In genomic region chr1:69485616-69486015, GRCh38 we compare ENCODE assay signal across 14 cellular contexts.
DNase-seq lines count a peak whose midpoint lies in the region; ATAC-seq, FAIRE-seq and TF ChIP-seq lines count a peak whose summit lies in the region.
"Had no signal": no experiment of that assay in that cellular context is flagged by ENCODE, and none has a peak within 500 bp of the region (broad histone marks: within the 10 kb centered on the region; RNA-seq: fewer than 3 reads in every experiment).

No MANE protein-coding gene starts in this region.

- no peaks in the 10 kb centered on the region for H3K4me1 Mint-ChIP-seq in astrocyte (ENCODE audit: low read depth, unreplicated experiment)
- H3K4me1 Mint-ChIP-seq in nephron progenitor cell, result no peaks in the 10 kb centered on the region
- H3K4me1 Mint-ChIP-seq: CD4-positive, CD25-positive, alpha-beta regulatory T cell had no signal

- DNase-seq in Caki2 (ENCODE audit: low read depth) (peak; percentile 1), astrocyte (ENCODE audit: low read depth) (peak; percentile 10), glomerular visceral epithelial cell (ENCODE audit: extremely low spot score) (peak; percentile 37), nephron progenitor cell (no peak), GM12891 (ENCODE audit: insufficient read length, low spot score) (no peak), mammary epithelial cell (no peak)
- no peak for DNase-seq in activated naive CD4-positive, alpha-beta T cell treated with Interleukin-2 at 50 U/mL for 16 hours
- DNase-seq: ACHN; CD4-positive, CD25-positive, alpha-beta regulatory T cell had no signal

- no peak overlapping the region for H3K27ac Mint-ChIP-seq in astrocyte (ENCODE audit: unreplicated experiment)
- H3K27ac Mint-ChIP-seq in nephron progenitor cell, result peak overlapping the region; percentile 21
- H3K27ac Mint-ChIP-seq: CD4-positive, CD25-positive, alpha-beta regulatory T cell had no signal

- no peak for TF ChIP-seq POLR2A in GM12891 (IDR thresholded peaks at IDR 0.05; ENCODE audit: low read depth, low read length)

- intact Hi-C loops in mammary epithelial cell (cut with micrococcal nuclease), result no loop called here

- H3K9me3 ChIP-seq in astrocyte (ENCODE audit: insufficient read depth, low read depth, low read length) (no peaks in the 10 kb centered on the region), mammary epithelial cell (replicated peaks; ENCODE audit: insufficient read depth, low read length) (peaks cover 3% of the 10 kb centered on the region)

- H3K9me3 Mint-ChIP-seq in astrocyte (ENCODE audit: unreplicated experiment), result peaks cover 5% of the 10 kb centered on the region
- peaks cover 11% of the 10 kb centered on the region for H3K9me3 Mint-ChIP-seq in nephron progenitor cell

- no peaks in the 10 kb centered on the region for H3K27me3 ChIP-seq in astrocyte (ENCODE audit: insufficient read depth, low read length)
- no peaks in the 10 kb centered on the region for H3K27me3 ChIP-seq in mammary epithelial cell (ENCODE audit: insufficient read depth, low read length)
- H3K27me3 ChIP-seq: BLaER1 treated with 17β-estradiol and CSF1 and Interleukin-3, amounts not matched to agents 10 nM and 100 nM had no signal

- in situ Hi-C loops in Caki2 (cut with HindIII; ENCODE audit: low pct_unique_long_range_greater_than_20kb, low sequenced_read_pairs), result no loop called here
- in situ Hi-C loops in mammary epithelial cell (cut with MboI; ENCODE audit: low sequenced_read_pairs in 2 of 2), result no loop called here

- H3K9ac ChIP-seq in astrocyte (ENCODE audit: low read length) (no peak overlapping the region), mammary epithelial cell (ENCODE audit: insufficient read depth, low read length) (no peak overlapping the region)
- H3K9ac ChIP-seq: BLaER1 treated with 17β-estradiol and CSF1 and Interleukin-3, amounts not matched to agents 10 nM and 100 nM had no signal

- WGBS in mammary epithelial cell (ENCODE audit: low coverage, missing lambda C conversion rate), result 100% methylated on average over 1 of the region's 1 CpG

- no TSS peak for BruUV-seq in mammary epithelial cell (replicated peaks; lab: Mats Ljungman, UMichigan)

- H3K79me2 ChIP-seq in astrocyte (ENCODE audit: insufficient read depth, low read length), result no peaks in the 10 kb centered on the region
- no peaks in the 10 kb centered on the region for H3K79me2 ChIP-seq in mammary epithelial cell (ENCODE audit: insufficient read depth, low read length)

- ATAC-seq in HG03159 (IDR thresholded peaks at IDR 0.05; ENCODE audit: unreplicated experiment), result no peak
- ATAC-seq: HCT116 had no signal

- H3K36me3 ChIP-seq in astrocyte (ENCODE audit: insufficient read depth, low read length), result no peaks in the 10 kb centered on the region
- H3K36me3 ChIP-seq in mammary epithelial cell (ENCODE audit: insufficient read depth, low read length), result no peaks in the 10 kb centered on the region
- H3K36me3 ChIP-seq: BLaER1 treated with 17β-estradiol and CSF1 and Interleukin-3, amounts not matched to agents 10 nM and 100 nM had no signal

- no peak overlapping the region for H3K27ac ChIP-seq in astrocyte (ENCODE audit: low read depth, low read length)
- H3K27ac ChIP-seq in mammary epithelial cell (ENCODE audit: insufficient read depth, low read depth, low read length), result no peak overlapping the region
- H3K27ac ChIP-seq: BLaER1 treated with 17β-estradiol and CSF1 and Interleukin-3, amounts not matched to agents 10 nM and 100 nM had no signal

- H3K4me3 ChIP-seq in astrocyte (ENCODE audit: insufficient read depth, low read depth, low read length), result no peak overlapping the region
- no peak overlapping the region for H3K4me3 ChIP-seq in mammary epithelial cell (replicated peaks in 1 of 3; ENCODE audit: insufficient read depth in 1 of 3, low read depth in 2 of 3, low read length in 3 of 3)
- H3K4me3 ChIP-seq: BLaER1 treated with 17β-estradiol and CSF1 and Interleukin-3, amounts not matched to agents 10 nM and 100 nM had no signal

- H4K20me1 ChIP-seq in astrocyte (ENCODE audit: insufficient read depth, low read length) (no peaks in the 10 kb centered on the region), mammary epithelial cell (ENCODE audit: insufficient read depth, low read length) (no peaks in the 10 kb centered on the region)
- H4K20me1 ChIP-seq: BLaER1 treated with 17β-estradiol and CSF1 and Interleukin-3, amounts not matched to agents 10 nM and 100 nM had no signal

- H3K4me1 ChIP-seq in astrocyte (ENCODE audit: insufficient read depth, low read length) (peaks cover 3% of the 10 kb centered on the region), mammary epithelial cell (ENCODE audit: insufficient read depth, low read length) (no peaks in the 10 kb centered on the region)

- no peak overlapping the region for H3K4me2 ChIP-seq in astrocyte (ENCODE audit: low read length)
- no peak overlapping the region for H3K4me2 ChIP-seq in mammary epithelial cell (ENCODE audit: insufficient read depth, low read depth, low read length)
- H3K4me2 ChIP-seq: BLaER1 treated with 17β-estradiol and CSF1 and Interleukin-3, amounts not matched to agents 10 nM and 100 nM had no signal

- CTCF ChIA-PET in mammary epithelial cell (lab: Charles Lee; ENCODE audit: low non-redundant PET), result no interaction called here

- dilution Hi-C loops in mammary epithelial cell (cut with HindIII; ENCODE audit: low sequenced_read_pairs), result no loop called here

- FAIRE-seq in astrocyte (lab: Jason Lieb, UNC) (no peak), GM12891 (lab: Jason Lieb, UNC) (no peak)
- FAIRE-seq: GM18507, H54 had no signal

- no peak overlapping the region for H2AFZ ChIP-seq in astrocyte (ENCODE audit: low read depth, low read length)
- H2AFZ ChIP-seq in mammary epithelial cell (ENCODE audit: low read depth, low read length), result no peak overlapping the region

- H3K36me3 Mint-ChIP-seq in astrocyte (ENCODE audit: low read depth, unreplicated experiment) (no peaks in the 10 kb centered on the region), nephron progenitor cell (ENCODE audit: low read depth) (no peaks in the 10 kb centered on the region)
- H3K36me3 Mint-ChIP-seq: CD4-positive, CD25-positive, alpha-beta regulatory T cell had no signal

- no peak overlapping the region for H3K4me3 Mint-ChIP-seq in astrocyte (ENCODE audit: unreplicated experiment)
- H3K4me3 Mint-ChIP-seq in nephron progenitor cell, result no peak overlapping the region
- H3K4me3 Mint-ChIP-seq: CD4-positive, CD25-positive, alpha-beta regulatory T cell had no signal

- H3K27me3 Mint-ChIP-seq in astrocyte (ENCODE audit: low read depth, unreplicated experiment), result no peaks in the 10 kb centered on the region
- peaks cover 3% of the 10 kb centered on the region for H3K27me3 Mint-ChIP-seq in nephron progenitor cell (ENCODE audit: low read depth, poor library complexity)
- H3K27me3 Mint-ChIP-seq: CD4-positive, CD25-positive, alpha-beta regulatory T cell had no signal

- TF ChIP-seq CTCF in astrocyte (IDR thresholded peaks at IDR 0.05; ENCODE audit: insufficient read depth, low read depth, low read length) (no peak), nephron progenitor cell (IDR thresholded peaks at IDR 0.05) (no peak), mammary epithelial cell (conservative IDR thresholded peaks at IDR 0.05 in 1 of 2, IDR thresholded peaks at IDR 0.05 in 1 of 2; ENCODE audit: extremely low read depth in 1 of 2, insufficient read depth in 1 of 2, low read depth in 1 of 2, low read length in 2 of 2) (no peak)

TF ChIP-seq in GM12891, 5 proteins besides CTCF, POLR2A, EP300 and RAD21:
- TF ChIP-seq POLR2AphosphoS5 (IDR thresholded peaks at IDR 0.05; ENCODE audit: low read depth, low read length), result no peak

Comparison
In these comparisons a context has a peak if more than half of its experiments do, and no peak if none do; other contexts are left out.
1. DNase-seq: peak in Caki2 (single experiment), astrocyte (single experiment) and glomerular visceral epithelial cell (single experiment); none in nephron progenitor cell (single experiment), GM12891 (single experiment), activated naive CD4-positive, alpha-beta T cell treated with Interleukin-2 at 50 U/mL for 16 hours (single experiment) and mammary epithelial cell (single experiment).